In the genomic region with DNA sequence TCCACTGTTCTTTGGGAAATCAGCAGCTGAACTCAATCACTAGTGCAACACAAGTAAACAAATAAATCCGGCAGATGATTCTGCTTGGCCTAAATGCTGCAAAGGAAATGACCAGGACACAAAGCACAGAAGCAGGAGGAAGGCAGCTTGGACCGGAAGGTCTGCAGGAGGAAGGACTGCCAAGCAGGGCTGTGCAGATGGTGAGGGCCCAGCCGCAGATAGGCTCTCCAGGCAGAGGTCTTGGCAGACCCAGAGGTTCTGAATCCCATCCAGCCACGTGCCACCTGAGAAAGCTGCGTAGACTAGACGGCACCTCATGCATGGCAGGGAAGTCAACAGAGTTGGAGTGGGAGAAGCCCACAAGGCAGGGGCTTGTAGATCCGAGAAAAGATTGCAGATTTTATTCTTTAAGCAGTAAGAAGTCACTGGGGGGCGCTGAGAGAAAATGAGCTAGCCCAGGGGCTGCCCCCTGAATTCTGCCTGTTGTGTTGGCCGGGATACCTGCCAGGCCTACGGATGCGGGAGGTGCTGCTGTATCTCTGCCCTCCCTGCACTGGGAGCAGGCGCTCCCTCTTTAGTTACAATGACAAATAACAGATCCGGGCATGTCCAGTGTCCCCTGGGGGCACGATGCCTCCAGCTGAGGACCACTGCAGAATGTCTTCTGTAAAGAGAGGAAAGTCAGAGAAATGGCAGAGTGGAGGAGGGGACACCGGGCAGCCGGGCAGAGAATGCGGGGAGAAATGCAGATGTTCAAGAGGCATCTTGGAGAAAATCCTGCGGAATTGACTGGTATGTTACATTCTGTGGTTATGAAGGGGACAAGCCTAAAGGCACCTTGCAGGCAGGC, we compare ENCODE assay signal across 13 cellular contexts.
A peak's percentile ranks its signal among the peaks of the same experiment; 100 is the strongest.
DNase-seq lines count a peak whose midpoint lies in the region; ATAC-seq, FAIRE-seq and TF ChIP-seq lines count a peak whose summit lies in the region.
"Had no signal": no experiment of that assay in that cellular context is flagged by ENCODE, and none has a peak within 500 bp of the region (broad histone marks: within the 10 kb centered on the region; RNA-seq: fewer than 3 reads in every experiment).

No MANE protein-coding gene starts in this region.

- H3K4me1 Mint-ChIP-seq in chondrocyte (ENCODE audit: low read depth): peaks cover 22% of the 10 kb centered on the region

- H3K4me2 ChIP-seq in HepG2 (ENCODE audit: low read depth, low read length): no peak overlapping the region

- peak overlapping the region; percentile 39 to 73 for H3K27ac ChIP-seq in liver (ENCODE audit: low read depth in 1 of 2, low read length in 2 of 2)
- H3K27ac ChIP-seq in HepG2 (ENCODE audit: extremely low read length, insufficient read depth, low read length): no peak overlapping the region
- peak overlapping the region in 1 of 3 donors; percentile 38 for H3K27ac ChIP-seq in right lobe of liver
- H3K27ac ChIP-seq in esophagus squamous epithelium: no peak overlapping the region

- H3K4me1 ChIP-seq in liver (ENCODE audit: control insufficient read depth in 4 of 4, insufficient read depth in 4 of 4, low read length in 3 of 4) (peaks cover 0 to 3% (median 0%) of the 10 kb centered on the region in 4 donors), HepG2 (ENCODE audit: insufficient read depth, low read length) (no peaks in the 10 kb centered on the region), right lobe of liver (no peaks in the 10 kb centered on the region), esophagus squamous epithelium (peaks cover 0 to 30% (median 10%) of the 10 kb centered on the region in 3 donors)

- H3K36me3 ChIP-seq in liver (ENCODE audit: control insufficient read depth in 4 of 4, insufficient read depth in 3 of 4, low read depth in 1 of 4, low read length in 3 of 4) (no peaks in the 10 kb centered on the region), HepG2 (replicated peaks in 1 of 2; ENCODE audit: control insufficient read depth in 1 of 2, insufficient read depth in 2 of 2, low read length in 2 of 2) (no peaks in the 10 kb centered on the region), right lobe of liver (no peaks in the 10 kb centered on the region), esophagus squamous epithelium (no peaks in the 10 kb centered on the region)
- H3K36me3 ChIP-seq: adrenal gland, transverse colon had no signal

- TF ChIP-seq CTCF in liver (IDR thresholded peaks at IDR 0.05; ENCODE audit: low read depth, low read length, missing input control) (no peak), HepG2 (CRISPR knock-in tag; IDR thresholded peaks at IDR 0.05) (no peak), chondrocyte (IDR thresholded peaks at IDR 0.05) (peak; percentile 22), right lobe of liver (IDR thresholded peaks at IDR 0.05) (no peak), esophagus squamous epithelium (IDR thresholded peaks at IDR 0.05) (no peak)

- in situ Hi-C loops in HepG2 (cut with HindIII; ENCODE audit: extremely low pct_ligation_motif_present, low pct_unique_long_range_greater_than_20kb): loop anchor here (5.0 kb wide), 1 partner anchor 181 kb away; no protein-coding TSS in a partner anchor

- no peak overlapping the region for H3K4me3 ChIP-seq in liver (ENCODE audit: low read depth in 1 of 3, low read length in 3 of 3)
- H3K4me3 ChIP-seq in HepG2 (replicated peaks in 1 of 3; ENCODE audit: insufficient read depth in 1 of 3, low read depth in 2 of 3, low read length in 3 of 3): no peak overlapping the region
- no peak overlapping the region for H3K4me3 ChIP-seq in right lobe of liver
- no peak overlapping the region for H3K4me3 ChIP-seq in esophagus squamous epithelium
- H3K4me3 ChIP-seq: adrenal gland, transverse colon had no signal

- no peaks in the 10 kb centered on the region for H3K9me3 Mint-ChIP-seq in chondrocyte (ENCODE audit: low read depth)

- CTCF ChIA-PET in HepG2 (lab: Yijun Ruan, JAX; ENCODE audit: low intra/inter-chr PET ratio, low total read pairs): no interaction called here

- H3K9ac ChIP-seq in liver (ENCODE audit: low read depth in 1 of 2, low read length in 2 of 2) (no peak overlapping the region), HepG2 (ENCODE audit: insufficient read depth, low read depth, low read length) (no peak overlapping the region)

- TF ChIP-seq POLR2A in HepG2 (IDR thresholded peaks at IDR 0.05; ENCODE audit: insufficient read depth in 1 of 2, low read depth in 2 of 2, low read length in 2 of 2): no peak
- TF ChIP-seq POLR2A in right lobe of liver (IDR thresholded peaks at IDR 0.05): no peak
- TF ChIP-seq POLR2A in esophagus squamous epithelium (IDR thresholded peaks at IDR 0.05): no peak

- H3K79me2 ChIP-seq in HepG2 (ENCODE audit: insufficient read depth, low read length): no peaks in the 10 kb centered on the region

- no peak overlapping the region for H3K4me3 Mint-ChIP-seq in chondrocyte (ENCODE audit: unreplicated experiment)

- H3K27ac Mint-ChIP-seq in chondrocyte (ENCODE audit: unreplicated experiment): no peak overlapping the region

- WGBS in liver: 59% methylated on average over 18 of the region's 18 CpGs
- WGBS in HepG2 (ENCODE audit: low lambda C conversion rate): 33% methylated on average over 18 of the region's 18 CpGs
- WGBS in right lobe of liver (ENCODE audit: insufficient coverage, low coverage, low lambda C conversion rate, missing lambda C conversion rate): 52% methylated on average over 13 of the region's 18 CpGs
- 46 to 62% methylated on average over 15 of the region's 18 CpGs for WGBS in esophagus squamous epithelium, 2 donors

- POLR2A ChIA-PET in HepG2 (lab: Yijun Ruan, JAX): no interaction called here

- H4K20me1 ChIP-seq in HepG2 (ENCODE audit: insufficient read depth, low read length): no peaks in the 10 kb centered on the region

- no peaks in the 10 kb centered on the region for H3K27me3 Mint-ChIP-seq in chondrocyte (ENCODE audit: low read depth)

- DNase-seq in HepG2 (ENCODE audit: low spot score) (no peak), chondrocyte (ENCODE audit: low spot score) (no peak), right lobe of liver (no peak), middle frontal gyrus (ENCODE audit: extremely low spot score, low spot score) (no peak), esophagus squamous epithelium (lab: John Stamatoyannopoulos, UW) (no peak), anterior cingulate cortex (lab: John Stamatoyannopoulos, UW) (no peak)
- DNase-seq: ACHN; activated CD8-positive, alpha-beta memory T cell treated with anti-CD3 and anti-CD28 coated beads, Interleukin-2, amount 50 U/mL, for 4 hours; NCI-H2081 treated with DMSO at 0.1 percent for 48 hours; transverse colon had no signal

- BruUV-seq in HepG2 (replicated peaks; lab: Mats Ljungman, UMichigan): no TSS peak

- intact Hi-C loops in HepG2 (cut with micrococcal nuclease; ENCODE audit: unreplicated experiment) (loop anchor here (5.0 kb wide), 1 partner anchor 1176 kb away; no protein-coding TSS in a partner anchor), right lobe of liver (cut with DNase I) (no loop called here), esophagus squamous epithelium (cut with DNase I) (loop anchor here (10.0 kb wide), 1 partner anchor 154 kb away; a partner anchor contains a TSS)

- H3K36me3 Mint-ChIP-seq in chondrocyte (ENCODE audit: low read depth): no peaks in the 10 kb centered on the region

- H2AFZ ChIP-seq in HepG2 (ENCODE audit: low read length): no peak overlapping the region

- no peaks in the 10 kb centered on the region for H3K9me3 ChIP-seq in liver (ENCODE audit: control insufficient read depth in 4 of 4, low read length in 3 of 4)
- H3K9me3 ChIP-seq in HepG2 (ENCODE audit: low read length): peaks cover 3% of the 10 kb centered on the region
- H3K9me3 ChIP-seq in right lobe of liver: no peaks in the 10 kb centered on the region
- H3K9me3 ChIP-seq in esophagus squamous epithelium: no peaks in the 10 kb centered on the region
- H3K9me3 ChIP-seq: adrenal gland, transverse colon had no signal

- no peaks in the 10 kb centered on the region for H3K27me3 ChIP-seq in liver (ENCODE audit: control insufficient read depth in 4 of 4, insufficient read depth in 4 of 4, low read length in 3 of 4)
- peaks cover 18 to 61% of the 10 kb centered on the region in 2 experiments; a peak in 4 of 5 replicates for H3K27me3 ChIP-seq in HepG2 (ENCODE audit: control insufficient read depth in 1 of 2, insufficient read depth in 2 of 2, low read length in 2 of 2)
- H3K27me3 ChIP-seq in right lobe of liver: no peaks in the 10 kb centered on the region
- peaks cover 0 to 51% (median 0%) of the 10 kb centered on the region in 4 donors for H3K27me3 ChIP-seq in esophagus squamous epithelium
- H3K27me3 ChIP-seq: adrenal gland, transverse colon had no signal

- TF ChIP-seq EP300 in HepG2 (IDR thresholded peaks at IDR 0.05; ENCODE audit: low read depth in 2 of 2, low read length in 2 of 2) (no peak), HepG2 (CRISPR knock-in tag; IDR thresholded peaks at IDR 0.05; ENCODE audit: borderline replicate concordance) (no peak)

- TF ChIP-seq RAD21 in liver (IDR thresholded peaks at IDR 0.05): peak in 1 of 2 donors; percentile 17
- no peak for TF ChIP-seq RAD21 in HepG2 (CRISPR knock-in tag; IDR thresholded peaks at IDR 0.05)

- ATAC-seq in HepG2 (no peak), right lobe of liver (peak; percentile 43 to 55 (median 50)), GM21423 (IDR thresholded peaks at IDR 0.05; ENCODE audit: unreplicated experiment) (no peak)

- no peak for FAIRE-seq in HepG2 (lab: Jason Lieb, UNC)

TF ChIP-seq in liver, 16 proteins besides CTCF, POLR2A, EP300 and RAD21 (continues in another document):
- TF ChIP-seq HNF4A (conservative IDR thresholded peaks at IDR 0.05): no peak
- TF ChIP-seq TAF1 (conservative IDR thresholded peaks at IDR 0.05): no peak
- TF ChIP-seq HNF4G (IDR thresholded peaks at IDR 0.05): no peak
- TF ChIP-seq NR2F2 (IDR thresholded peaks at IDR 0.05): peak; percentile 23
- no peak for TF ChIP-seq YY1 (IDR thresholded peaks at IDR 0.05)
- no peak for TF ChIP-seq JUND (IDR thresholded peaks at IDR 0.05)

TF ChIP-seq in HepG2, 621 proteins besides CTCF, POLR2A, EP300 and RAD21:
- TF ChIP-seq MXD4 (CRISPR knock-in tag; IDR thresholded peaks at IDR 0.05) (no peak), FOXP1 (IDR thresholded peaks at IDR 0.05) (no peak), FOXP1 (CRISPR knock-in tag; IDR thresholded peaks at IDR 0.05) (no peak), NPAS2 (CRISPR knock-in tag; IDR thresholded peaks at IDR 0.05; ENCODE audit: borderline replicate concordance) (no peak), DR1 (CRISPR knock-in tag; IDR thresholded peaks at IDR 0.05) (no peak)
- TF ChIP-seq, protein P1, sequence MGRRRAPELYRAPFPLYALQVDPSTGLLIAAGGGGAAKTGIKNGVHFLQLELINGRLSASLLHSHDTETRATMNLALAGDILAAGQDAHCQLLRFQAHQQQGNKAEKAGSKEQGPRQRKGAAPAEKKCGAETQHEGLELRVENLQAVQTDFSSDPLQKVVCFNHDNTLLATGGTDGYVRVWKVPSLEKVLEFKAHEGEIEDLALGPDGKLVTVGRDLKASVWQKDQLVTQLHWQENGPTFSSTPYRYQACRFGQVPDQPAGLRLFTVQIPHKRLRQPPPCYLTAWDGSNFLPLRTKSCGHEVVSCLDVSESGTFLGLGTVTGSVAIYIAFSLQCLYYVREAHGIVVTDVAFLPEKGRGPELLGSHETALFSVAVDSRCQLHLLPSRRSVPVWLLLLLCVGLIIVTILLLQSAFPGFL (CRISPR knock-in tag; IDR thresholded peaks at IDR 0.05): no peak

Comparison
In these comparisons a context has a peak if more than half of its experiments do, and no peak if none do; other contexts are left out.
1. H3K27ac ChIP-seq: peak in liver (2 of 2); none in HepG2 (single experiment) and esophagus squamous epithelium (0 of 4).
2. ATAC-seq: peak in right lobe of liver (4 of 4); none in HepG2 (single experiment) and GM21423 (single experiment).
3. intact Hi-C loops: an anchor here in HepG2 (5.0 kb wide) and esophagus squamous epithelium (10.0 kb wide); none called in right lobe of liver.